In genomic region chr11:36254739-36255138, GRCh38 we compare ENCODE assay signal across 23 cellular contexts. TPM values are rescaled to one million over a fixed set of nuclear protein-coding genes. Genes with fewer than 3 reads are reported as not detected.
DNase-seq lines count a peak whose midpoint lies in the region; ATAC-seq, FAIRE-seq and TF ChIP-seq lines count a peak whose summit lies in the region.
"Had no signal": no experiment of that assay in that cellular context is flagged by ENCODE, and none has a peak within 500 bp of the region (broad histone marks: within the 10 kb centered on the region; RNA-seq: fewer than 3 reads in every experiment).

No MANE protein-coding gene starts in this region.

- TF ChIP-seq CTCF in A549 (IDR thresholded peaks at IDR 0.05) = no peak
- no peak for TF ChIP-seq CTCF in brain microvascular endothelial cell (IDR thresholded peaks at IDR 0.05; ENCODE audit: low read depth, low read length, missing control alignments)

- no peaks in the 10 kb centered on the region for H3K36me3 ChIP-seq in brain microvascular endothelial cell (replicated peaks)
- H3K36me3 ChIP-seq: gastroesophageal sphincter, prostate gland, suprapubic skin had no signal

- CTCF ChIA-PET in A549 (lab: Yijun Ruan, JAX) = interaction anchor here (0.8 kb wide), 2 partner anchors 433 to 635 kb away, joined by 3 to 4 read pairs; partner anchors contain the start of gene FJX1

- no peak for TF ChIP-seq RAD21 in A549 (conservative IDR thresholded peaks at IDR 0.05 in 1 of 2, IDR thresholded peaks at IDR 0.05 in 1 of 2)

- 0 out of 3 replicates have a peak overlapping the region, but pooled peaks have one; percentile 23 for H3K4me2 ChIP-seq in A549
- H3K4me2 ChIP-seq: neural progenitor cell had no signal

- H3K27me3 ChIP-seq in brain microvascular endothelial cell (replicated peaks) = no peaks in the 10 kb centered on the region
- H3K27me3 ChIP-seq: neural progenitor cell, suprapubic skin had no signal

- POLR2A ChIA-PET in A549 (lab: Yijun Ruan, JAX) = no interaction called here

- no peaks in the 10 kb centered on the region for H3K9me3 ChIP-seq in A549
- H3K9me3 ChIP-seq: prostate gland, suprapubic skin had no signal

- 30% methylated on average over 1 of the region's 1 CpG for WGBS in A549 (ENCODE audit: missing lambda C conversion rate)

- ATAC-seq in A549 (no peak), HG03354 (IDR thresholded peaks at IDR 0.05; ENCODE audit: poor library complexity, severe bottlenecking, unreplicated experiment) (no peak)
- ATAC-seq: activated CD8-positive, alpha-beta memory T cell treated with anti-CD3 and anti-CD28 coated beads, Interleukin-2, amount 10 ng/mL, durations not matched to agents 7 days and 5 days; activated T-helper 17 cell treated with anti-CD3 and anti-CD28 coated beads, Interleukin-2, amount 50 U/mL, for 72 hours; effector memory CD8-positive, alpha-beta T cell; gastroesophageal sphincter; Right ventricle myocardium inferior; T-cell had no signal

- in situ Hi-C loops in brain microvascular endothelial cell (cut with HindIII; ENCODE audit: low pct_ligation_motif_present, low sequenced_read_pairs) = loop anchor here (25.0 kb wide), 1 partner anchor 642 kb away; the partner anchor contains the start of gene FJX1

- TF ChIP-seq EP300 in A549 (IDR thresholded peaks at IDR 0.05) = no peak

- H3K4me1 ChIP-seq in A549 = 0 out of 3 replicates have a peak, but pooled peaks cover 4% of the 10 kb centered on the region
- H3K4me1 ChIP-seq: gastroesophageal sphincter, prostate gland had no signal

- TF ChIP-seq POLR2A in A549 (IDR thresholded peaks at IDR 0.05; ENCODE audit: low read length) = no peak

- H3K4me3 ChIP-seq in A549 (no peak overlapping the region), brain microvascular endothelial cell (ENCODE audit: low read depth, low read length) (no peak overlapping the region)
- H3K4me3 ChIP-seq: gastroesophageal sphincter, neural progenitor cell, prostate gland, suprapubic skin had no signal

- no peak for FAIRE-seq in A549 (lab: Jason Lieb, UNC)

- DNase-seq in A549 (ENCODE audit: low read depth in 1 of 2, low spot score in 1 of 2) (peak in 1 of 2 experiments; percentile 18), HS-5 (ENCODE audit: low read depth) (peak; percentile 50), amniotic stem cell (lab: John Stamatoyannopoulos, UW) (peak; percentile 2), fibroblast of peridontal ligament (ENCODE audit: extremely low read depth) (peak; percentile 41), NCI-H446 treated with DMSO at 0.1 percent for 48 hours (lab: John Stamatoyannopoulos, UW) (no peak), brain microvascular endothelial cell (no peak)
- DNase-seq in effector CD8-positive, alpha-beta T cell (lab: John Stamatoyannopoulos, UW) = no peak
- DNase-seq: ACHN; activated CD4-positive, alpha-beta T cell treated with anti-CD3 and anti-CD28 coated beads for 4 hours; activated CD8-positive, alpha-beta memory T cell treated with anti-CD3 and anti-CD28 coated beads, Interleukin-2, amount 10 ng/mL, durations not matched to agents 7 days and 5 days; activated naive CD8-positive, alpha-beta T cell treated with anti-CD3 and anti-CD28 coated beads, Interleukin-2, amount 10 ng/mL, durations not matched to agents 7 days and 5 days; CD4-positive, alpha-beta T cell; effector memory CD8-positive, alpha-beta T cell; NCI-H1105; NCI-H524 treated with DMSO at 0.1 percent for 48 hours; T-cell had no signal

- H3K27ac ChIP-seq in A549 (peak overlapping the region in 1 of 2 experiments; percentile 30; a peak in 1 of 6 replicates), brain microvascular endothelial cell (no peak overlapping the region)
- H3K27ac ChIP-seq: gastroesophageal sphincter, neural progenitor cell, prostate gland, suprapubic skin had no signal

TF ChIP-seq in A549, 52 proteins besides CTCF, POLR2A, EP300 and RAD21:
- no peak for TF ChIP-seq GATA3 (IDR thresholded peaks at IDR 0.05; ENCODE audit: borderline replicate concordance)
- TF ChIP-seq CHD4 (IDR thresholded peaks at IDR 0.05; ENCODE audit: borderline replicate concordance) = no peak
- TF ChIP-seq ATOH8 (CRISPR knock-in tag; IDR thresholded peaks at IDR 0.05; ENCODE audit: low read depth) = no peak
- no peak for TF ChIP-seq PBX3 (IDR thresholded peaks at IDR 0.05)
- no peak for TF ChIP-seq ZC3H11A (IDR thresholded peaks at IDR 0.05)
- no peak for TF ChIP-seq JUNB (IDR thresholded peaks at IDR 0.05)
- no peak for TF ChIP-seq HOXA7 (CRISPR knock-in tag; IDR thresholded peaks at IDR 0.05)
- no peak for TF ChIP-seq CEBPB (IDR thresholded peaks at IDR 0.05)
- no peak for TF ChIP-seq POLR2AphosphoS2 (conservative IDR thresholded peaks at IDR 0.05; ENCODE audit: low read length)
- no peak for TF ChIP-seq BHLHE40 (IDR thresholded peaks at IDR 0.05; ENCODE audit: low read depth, low read length)
- TF ChIP-seq HDAC2 (IDR thresholded peaks at IDR 0.05) = no peak
- no peak for TF ChIP-seq MYC (IDR thresholded peaks at IDR 0.05; ENCODE audit: borderline replicate concordance, low read length)
- TF ChIP-seq ZFP36 (IDR thresholded peaks at IDR 0.05; ENCODE audit: borderline replicate concordance, partially characterized antibody) = no peak
- no peak for TF ChIP-seq HMGXB4 (CRISPR knock-in tag; IDR thresholded peaks at IDR 0.05; ENCODE audit: borderline replicate concordance)
- TF ChIP-seq TP53 (CRISPR knock-in tag; IDR thresholded peaks at IDR 0.05) = no peak
- TF ChIP-seq KDM5A (IDR thresholded peaks at IDR 0.05) = no peak
- TF ChIP-seq RCOR1 (IDR thresholded peaks at IDR 0.05; ENCODE audit: low read depth, low read length) = no peak
- TF ChIP-seq HOXB5 (CRISPR knock-in tag; IDR thresholded peaks at IDR 0.05) = no peak

RNA-seq across cellular contexts. Expression of gene COMMD9, which starts 34.5 kb away (rescaled TPM):
- polyA plus RNA-seq in A549 (2011; rRNA removed) (37.3 and 44.3 TPM in 2 replicates), A549 (2017; fragmentation: RNase III; extraction: RNeasy Plus Mini Kit Qiagen cat#74134 plus additional on column Dnase treatment) (33.5 to 36.3 TPM (median 36.0 TPM) in 3 replicates)
- 54.1 and 66.7 TPM in 2 replicates for polyA plus RNA-seq in A549 (2012; cell fraction: cytosol; rRNA removed)
- polyA plus RNA-seq in A549 (2012; cell fraction: nucleus; rRNA removed) = 29.8 and 38.9 TPM in 2 replicates
- polyA minus RNA-seq in A549 (2011; rRNA and poly(A)+ RNA removed) = 35.9 and 52.2 TPM in 2 replicates

RNA-seq across cellular contexts. Expression of gene PRR5L, which starts 41.3 kb away (rescaled TPM):
- 6.9 and 9.3 TPM in 2 replicates for polyA plus RNA-seq in A549 (2011; rRNA removed)
- 5.0 and 5.4 TPM in 2 replicates for polyA plus RNA-seq in A549 (2012; cell fraction: cytosol; rRNA removed)
- polyA plus RNA-seq in A549 (2012; cell fraction: nucleus; rRNA removed) = 14.6 and 18.2 TPM in 2 replicates
- polyA plus RNA-seq in A549 (2017; fragmentation: RNase III; extraction: RNeasy Plus Mini Kit Qiagen cat#74134 plus additional on column Dnase treatment) = 7.8 to 12.1 TPM (median 8.6 TPM) in 3 replicates
- 9.9 and 10.5 TPM in 2 replicates for polyA minus RNA-seq in A549 (2011; rRNA and poly(A)+ RNA removed)

Comparison
In these comparisons a context has a peak if more than half of its experiments do, and no peak if none do; other contexts are left out.
1. DNase-seq: peak in HS-5 (single experiment), amniotic stem cell (single experiment) and fibroblast of peridontal ligament (single experiment); none in effector CD8-positive, alpha-beta T cell (single experiment), NCI-H446 treated with DMSO at 0.1 percent for 48 hours (single experiment) and brain microvascular endothelial cell (single experiment).